15 cellular contexts compared by ENCODE assay signal in the genomic region with DNA sequence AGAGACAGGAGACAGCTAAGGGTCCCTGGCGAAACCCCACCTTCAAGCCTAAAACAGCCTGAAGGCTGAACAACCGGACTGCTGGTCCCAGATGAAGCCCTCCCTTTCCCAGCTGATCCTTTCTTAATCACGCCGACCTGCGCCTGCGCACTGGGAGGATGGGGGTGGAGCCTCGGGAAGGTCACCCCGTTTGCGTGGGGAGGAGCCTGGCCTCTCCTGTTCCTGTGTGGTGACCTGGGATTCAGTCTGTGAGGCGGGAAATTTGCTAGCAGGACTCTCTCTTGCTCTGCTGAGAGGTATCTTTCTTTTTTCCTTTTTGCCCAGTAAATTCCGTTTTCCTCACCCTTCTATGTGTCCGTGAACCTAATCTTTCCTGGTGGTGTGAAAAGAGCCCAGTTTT. TPM values are rescaled to one million over a fixed set of nuclear protein-coding genes. Genes with fewer than 3 reads are reported as not detected.
DNase-seq lines count a peak whose midpoint lies in the region; ATAC-seq and TF ChIP-seq lines count a peak whose summit lies in the region.
"Had no signal": no experiment of that assay in that cellular context is flagged by ENCODE, and none has a peak within 500 bp of the region (broad histone marks: within the 10 kb centered on the region; RNA-seq: fewer than 3 reads in every experiment).

No MANE protein-coding gene starts in this region.

- H3K4me2 ChIP-seq in PC-9, result peak overlapping the region; percentile 70

- H3K36me3 ChIP-seq in PC-9 (ENCODE audit: low read depth), result no peaks in the 10 kb centered on the region
- peaks cover 0 to 11% (median 0%) of the 10 kb centered on the region in 9 donors for H3K36me3 ChIP-seq in heart left ventricle

- CTCF ChIA-PET in PC-9 (lab: Charles Lee), result no interaction called here

- peak; percentile 49 for ATAC-seq in Right ventricle myocardium superior (ENCODE audit: poor library complexity)
- no peak for ATAC-seq in heart left ventricle
- no peak for ATAC-seq in GM18505 (IDR thresholded peaks at IDR 0.05; ENCODE audit: unreplicated experiment)
- no peak for ATAC-seq in GM21717 (IDR thresholded peaks at IDR 0.05; ENCODE audit: unreplicated experiment)

- WGBS in heart left ventricle, 4 donors, result 73 to 85% (median 78%) methylated on average over 12 of the region's 12 CpGs

- TF ChIP-seq POLR2A in heart left ventricle (IDR thresholded peaks at IDR 0.05), result no peak
- TF ChIP-seq POLR2A in GM18505 (IDR thresholded peaks at IDR 0.05; ENCODE audit: borderline replicate concordance, extremely low read depth, insufficient read depth, insufficient read length), result no peak

- no peak overlapping the region for H3K27ac ChIP-seq in PC-9
- peak overlapping the region in 2 of 12 donors; percentile 34 to 38 for H3K27ac ChIP-seq in heart left ventricle

- H3K79me2 ChIP-seq in PC-9 (ENCODE audit: low read depth), result no peaks in the 10 kb centered on the region

- H3K9me3 ChIP-seq in PC-9 (ENCODE audit: insufficient read depth, low read depth), result no peaks in the 10 kb centered on the region
- H3K9me3 ChIP-seq in heart left ventricle, result peaks cover 0 to 13% (median 0%) of the 10 kb centered on the region in 12 donors

- peak overlapping the region; percentile 81 for H2AFZ ChIP-seq in PC-9

- H3K4me1 ChIP-seq in PC-9 (replicated peaks; ENCODE audit: insufficient read depth), result no peaks in the 10 kb centered on the region
- peaks cover 0 to 52% (median 4%) of the 10 kb centered on the region in 12 donors for H3K4me1 ChIP-seq in heart left ventricle

- H3K9me2 ChIP-seq in PC-9 (ENCODE audit: insufficient read depth), result no peaks in the 10 kb centered on the region

- BruUV-seq in PC-9 (replicated peaks; lab: Mats Ljungman, UMichigan), result no TSS peak

- peak; percentile 68 for DNase-seq in Right ventricle myocardium superior
- no peak for DNase-seq in cardiac septum (ENCODE audit: low spot score)
- DNase-seq in PC-9, result no peak
- peak in 3 of 5 donors; percentile 24 to 41 (median 34) for DNase-seq in heart left ventricle
- DNase-seq in skeletal muscle cell (ENCODE audit: low read depth), result no peak
- no peak for DNase-seq in DMS 273 (lab: John Stamatoyannopoulos, UW; ENCODE audit: unreplicated experiment)
- DNase-seq: activated naive CD4-positive, alpha-beta T cell treated with anti-CD3 and anti-CD28 coated beads, Interleukin-2, amount 10 ng/mL, durations not matched to agents 7 days and 5 days; central memory CD4-positive, alpha-beta T cell; NK-92 treated with Interleukin-12 subunit alpha and Interleukin-12 subunit beta, amount 100 ng/mL, for 24 hours; stimulated activated CD4-positive, alpha-beta T cell treated with anti-CD3 and anti-CD28 coated beads, Interleukin-4, amount 100 ng/mL, for 24 hours; stimulated activated naive CD4-positive, alpha-beta T cell treated with Interleukin-2 at 50 U/mL for 16 hours had no signal

- no peaks in the 10 kb centered on the region for H4K20me1 ChIP-seq in PC-9 (ENCODE audit: insufficient read depth)

- no peaks in the 10 kb centered on the region for H3K27me3 ChIP-seq in PC-9 (ENCODE audit: insufficient read depth, low read depth)
- no peaks in the 10 kb centered on the region for H3K27me3 ChIP-seq in heart left ventricle

- TF ChIP-seq CTCF in PC-9 (conservative IDR thresholded peaks at IDR 0.05) (no peak), heart left ventricle (IDR thresholded peaks at IDR 0.05) (no peak)

- H3K4me3 ChIP-seq in PC-9 (peak overlapping the region; percentile 45; the same call in 1 of the 2 replicates), heart left ventricle (no peak overlapping the region), skeletal muscle cell (ENCODE audit: low read depth, low read length) (peak overlapping the region; percentile 8)

- intact Hi-C loops in Right ventricle myocardium superior (cut with DNase I), result no loop called here
- intact Hi-C loops in cardiac septum (cut with DNase I), result no loop called here
- intact Hi-C loops in PC-9 (cut with micrococcal nuclease; ENCODE audit: unreplicated experiment), result no loop called here
- intact Hi-C loops in heart left ventricle (cut with DNase I), result loop anchor here in 1 of 10 donors (10.0 kb wide), 1 partner anchor 163 kb away; no protein-coding TSS in a partner anchor

- H3F3A ChIP-seq in PC-9 (ENCODE audit: insufficient read depth, low read depth), result no peaks in the 10 kb centered on the region

- POLR2A ChIA-PET in PC-9 (lab: Charles Lee; ENCODE audit: unreplicated experiment), result no interaction called here

RNA-seq across cellular contexts. Expression of gene FAM20A, which starts 9.6 kb away (rescaled TPM):
- total RNA-seq in Right ventricle myocardium superior (5.0 TPM), cardiac septum (14.7 TPM), PC-9 (2021) (not detected in 2 replicates), heart left ventricle (10 to 100 TPM in 3 of 9 donors, 1 to 10 TPM in 6; 5.1 to 37.9 (median 8.8) TPM)
- 10 to 100 TPM in 1 of 2 donors, 1 to 10 TPM in 1; 2.6 to 10.9 TPM for polyA plus RNA-seq in heart left ventricle
- total RNA-seq: T-helper 1 cell treated with Interleukin-12 subunit alpha and Interleukin-12 subunit beta and Interleukin-4 antibody, amounts not matched to agents 30 ng/mL and 1 ng/mL, for 36 hours had no signal
- polyA plus RNA-seq: IgD-negative memory B cell had no signal

Comparison
In these comparisons a context has a peak if more than half of its experiments do, and no peak if none do; other contexts are left out.
1. DNase-seq: peak in Right ventricle myocardium superior (single experiment) and heart left ventricle (3 of 5); none in cardiac septum (single experiment), PC-9 (0 of 2), skeletal muscle cell (single experiment) and DMS 273 (single experiment).
2. H3K4me3 ChIP-seq: peak in PC-9 (single experiment) and skeletal muscle cell (single experiment); none in heart left ventricle (0 of 12).